In genomic region chr3:166013073-166013679, GRCh38 we compare ENCODE assay signal across 8 cellular contexts.
A peak's percentile ranks its signal among the peaks of the same experiment; 100 is the strongest.
DNase-seq lines count a peak whose midpoint lies in the region; ATAC-seq and TF ChIP-seq lines count a peak whose summit lies in the region.

No MANE protein-coding gene starts in this region.

- no peak overlapping the region for H3K27ac ChIP-seq in WERI-Rb-1
- H3K27ac ChIP-seq in ovary = no peak overlapping the region

- no peak overlapping the region for H3K4me3 ChIP-seq in WERI-Rb-1 (ENCODE audit: low read depth, low read length)
- no peak overlapping the region for H3K4me3 ChIP-seq in ovary

- intact Hi-C loops in ovary (cut with DNase I) = no loop called here

- TF ChIP-seq POLR2A in ovary (IDR thresholded peaks at IDR 0.05) = no peak

- H3K36me3 ChIP-seq in WERI-Rb-1 (no peaks in the 10 kb centered on the region), ovary (no peaks in the 10 kb centered on the region)

- H3K9me3 ChIP-seq in WERI-Rb-1 (ENCODE audit: severe bottlenecking) (no peaks in the 10 kb centered on the region), ovary (no peaks in the 10 kb centered on the region)

- no peak for ATAC-seq in GM21447 (IDR thresholded peaks at IDR 0.05; ENCODE audit: unreplicated experiment)
- ATAC-seq in HG02678 (IDR thresholded peaks at IDR 0.05; ENCODE audit: unreplicated experiment) = no peak

- H3K4me1 ChIP-seq in ovary (ENCODE audit: insufficient read depth) = no peaks in the 10 kb centered on the region

- DNase-seq in MV-4-11 (lab: John Stamatoyannopoulos, UW) (peak; percentile 1), WERI-Rb-1 (peak; percentile 14), kidney tubule cell (ENCODE audit: low spot score) (peak; percentile 50), ovary (no peak)
- DNase-seq in activated naive CD4-positive, alpha-beta T cell (lab: John Stamatoyannopoulos, UW) = no peak

- WGBS in ovary, 3 donors = 11 to 25% (median 13%) methylated on average over 1 of the region's 1 CpG

- TF ChIP-seq EP300 in ovary (IDR thresholded peaks at IDR 0.05) = no peak

- TF ChIP-seq CTCF in GM12872 (IDR thresholded peaks at IDR 0.05; ENCODE audit: insufficient read depth, low read depth, low read length) = peak; percentile 26; the same call in 1 of the 3 replicates
- no peak for TF ChIP-seq CTCF in WERI-Rb-1 (IDR thresholded peaks at IDR 0.05; ENCODE audit: low read depth, low read length)
- TF ChIP-seq CTCF in ovary (IDR thresholded peaks at IDR 0.05) = no peak

- H3K27me3 ChIP-seq in WERI-Rb-1 (ENCODE audit: insufficient read depth, low read depth, severe bottlenecking) (no peaks in the 10 kb centered on the region), ovary (no peaks in the 10 kb centered on the region)

Comparison
In these comparisons a context has a peak if more than half of its experiments do, and no peak if none do; other contexts are left out.
1. DNase-seq: peak in MV-4-11 (single experiment), WERI-Rb-1 (single experiment) and kidney tubule cell (single experiment); none in ovary (0 of 5) and activated naive CD4-positive, alpha-beta T cell (0 of 4).